In genomic region chr1:63245186-63245585, GRCh38 we compare ENCODE assay signal across 8 cellular contexts.
"Had no signal": no experiment of that assay in that cellular context is flagged by ENCODE, and none has a peak within 500 bp of the region (broad histone marks: within the 10 kb centered on the region; RNA-seq: fewer than 3 reads in every experiment).

No MANE protein-coding gene starts in this region.

- H3K27ac ChIP-seq: GM23248, HL-60 had no signal

- H3K4me3 Mint-ChIP-seq: HFFc6, IgD-negative memory B cell had no signal

- H3K9me3 Mint-ChIP-seq: HFFc6 had no signal

- FAIRE-seq: HepG2 had no signal

- H3K4me1 Mint-ChIP-seq: IgD-negative memory B cell had no signal

- H3K9me3 ChIP-seq: HAP-1 had no signal

- H3K36me3 Mint-ChIP-seq: IgD-negative memory B cell had no signal

- DNase-seq: GM23248, H7, HFFc6, KBM-7 had no signal

- H3K4me3 ChIP-seq: GM23248, HAP-1 had no signal

- H2AFZ ChIP-seq: GM23248 had no signal

- H3K27ac Mint-ChIP-seq: HFFc6, IgD-negative memory B cell had no signal

- H3K9ac ChIP-seq: GM23248 had no signal

- H3K36me3 ChIP-seq: HAP-1 had no signal
